1 cellular context compared by ENCODE assay signal in the genomic region with DNA sequence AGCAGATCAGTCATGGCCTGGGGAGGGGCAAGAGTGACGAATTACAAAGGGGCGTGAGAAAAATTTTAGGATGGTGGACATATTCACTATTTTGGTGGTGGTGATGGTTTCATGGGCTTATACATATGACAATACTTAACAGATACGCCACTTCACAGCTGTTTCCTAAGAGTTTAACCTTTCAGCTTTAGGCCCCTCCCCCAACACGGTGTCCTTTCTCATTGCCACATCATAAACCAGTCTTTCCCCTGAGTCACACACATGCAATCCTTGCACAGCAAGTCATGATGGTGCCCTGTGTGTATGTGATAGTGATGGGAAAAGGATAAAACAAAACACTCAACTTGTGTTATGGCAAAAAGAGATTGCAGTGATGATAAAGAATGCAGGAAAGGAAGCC.
TF ChIP-seq lines count a peak whose summit lies in the region.

No MANE protein-coding gene starts in this region.

TF ChIP-seq in GM23338, 12 proteins besides CTCF, POLR2A, EP300 and RAD21 (continued from another document):
- TF ChIP-seq, protein P1, sequence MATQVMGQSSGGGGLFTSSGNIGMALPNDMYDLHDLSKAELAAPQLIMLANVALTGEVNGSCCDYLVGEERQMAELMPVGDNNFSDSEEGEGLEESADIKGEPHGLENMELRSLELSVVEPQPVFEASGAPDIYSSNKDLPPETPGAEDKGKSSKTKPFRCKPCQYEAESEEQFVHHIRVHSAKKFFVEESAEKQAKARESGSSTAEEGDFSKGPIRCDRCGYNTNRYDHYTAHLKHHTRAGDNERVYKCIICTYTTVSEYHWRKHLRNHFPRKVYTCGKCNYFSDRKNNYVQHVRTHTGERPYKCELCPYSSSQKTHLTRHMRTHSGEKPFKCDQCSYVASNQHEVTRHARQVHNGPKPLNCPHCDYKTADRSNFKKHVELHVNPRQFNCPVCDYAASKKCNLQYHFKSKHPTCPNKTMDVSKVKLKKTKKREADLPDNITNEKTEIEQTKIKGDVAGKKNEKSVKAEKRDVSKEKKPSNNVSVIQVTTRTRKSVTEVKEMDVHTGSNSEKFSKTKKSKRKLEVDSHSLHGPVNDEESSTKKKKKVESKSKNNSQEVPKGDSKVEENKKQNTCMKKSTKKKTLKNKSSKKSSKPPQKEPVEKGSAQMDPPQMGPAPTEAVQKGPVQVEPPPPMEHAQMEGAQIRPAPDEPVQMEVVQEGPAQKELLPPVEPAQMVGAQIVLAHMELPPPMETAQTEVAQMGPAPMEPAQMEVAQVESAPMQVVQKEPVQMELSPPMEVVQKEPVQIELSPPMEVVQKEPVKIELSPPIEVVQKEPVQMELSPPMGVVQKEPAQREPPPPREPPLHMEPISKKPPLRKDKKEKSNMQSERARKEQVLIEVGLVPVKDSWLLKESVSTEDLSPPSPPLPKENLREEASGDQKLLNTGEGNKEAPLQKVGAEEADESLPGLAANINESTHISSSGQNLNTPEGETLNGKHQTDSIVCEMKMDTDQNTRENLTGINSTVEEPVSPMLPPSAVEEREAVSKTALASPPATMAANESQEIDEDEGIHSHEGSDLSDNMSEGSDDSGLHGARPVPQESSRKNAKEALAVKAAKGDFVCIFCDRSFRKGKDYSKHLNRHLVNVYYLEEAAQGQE (IDR thresholded peaks at IDR 0.05; ENCODE audit: unreplicated experiment) = no peak
- no peak for TF ChIP-seq ZNF114 (CRISPR knock-in tag; IDR thresholded peaks at IDR 0.05)
- TF ChIP-seq, protein P2, sequence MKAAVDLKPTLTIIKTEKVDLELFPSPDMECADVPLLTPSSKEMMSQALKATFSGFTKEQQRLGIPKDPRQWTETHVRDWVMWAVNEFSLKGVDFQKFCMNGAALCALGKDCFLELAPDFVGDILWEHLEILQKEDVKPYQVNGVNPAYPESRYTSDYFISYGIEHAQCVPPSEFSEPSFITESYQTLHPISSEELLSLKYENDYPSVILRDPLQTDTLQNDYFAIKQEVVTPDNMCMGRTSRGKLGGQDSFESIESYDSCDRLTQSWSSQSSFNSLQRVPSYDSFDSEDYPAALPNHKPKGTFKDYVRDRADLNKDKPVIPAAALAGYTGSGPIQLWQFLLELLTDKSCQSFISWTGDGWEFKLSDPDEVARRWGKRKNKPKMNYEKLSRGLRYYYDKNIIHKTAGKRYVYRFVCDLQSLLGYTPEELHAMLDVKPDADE (IDR thresholded peaks at IDR 0.05) = no peak
